In genomic region chr14:103521438-103521961, GRCh38 we compare ENCODE assay signal across 6 cellular contexts. TPM values are rescaled to one million over a fixed set of nuclear protein-coding genes. Genes with fewer than 3 reads are reported as not detected.
DNase-seq lines count a peak whose midpoint lies in the region; ATAC-seq, FAIRE-seq and TF ChIP-seq lines count a peak whose summit lies in the region.

No MANE protein-coding gene starts in this region.

- H3K4me1 Mint-ChIP-seq in activated B cell treated with CpG ODN at 0.5 μM for 24 hours (peaks cover 29% of the 10 kb centered on the region), mesothelial cell of epicardium (peaks cover 37% of the 10 kb centered on the region)

- H3K9me3 Mint-ChIP-seq in activated B cell treated with CpG ODN at 0.5 μM for 24 hours (no peaks in the 10 kb centered on the region), mesothelial cell of epicardium (no peaks in the 10 kb centered on the region)

- POLR2A ChIA-PET in activated B cell treated with CpG ODN at 0.5 μM for 24 hours (lab: Charles Lee): interaction anchor here (1.2 to 2.0 kb wide), 3 partner anchors 8 to 41 kb away, joined by 4 to 6 read pairs (median 4); partner anchors contain the start of genes BAG5, COA8 and TRMT61A

- H3K27me3 Mint-ChIP-seq in activated B cell treated with CpG ODN at 0.5 μM for 24 hours (no peaks in the 10 kb centered on the region), mesothelial cell of epicardium (ENCODE audit: low read depth) (peaks cover 44% of the 10 kb centered on the region)

- no peak overlapping the region for H3K27ac Mint-ChIP-seq in activated B cell treated with CpG ODN at 0.5 μM for 24 hours
- no peak overlapping the region for H3K27ac Mint-ChIP-seq in mesothelial cell of epicardium

- DNase-seq in activated B cell treated with CpG ODN at 0.5 μM for 24 hours: no peak
- DNase-seq in mesothelial cell of epicardium (ENCODE audit: low spot score in 2 of 2, unreplicated experiment in 2 of 2): no peak
- DNase-seq in D721Med (ENCODE audit: insufficient read length, low spot score): no peak
- DNase-seq in NK-92 treated with Interleukin-12 subunit alpha and Interleukin-12 subunit beta, amount 100 ng/mL, for 24 hours (lab: John Stamatoyannopoulos, UW): no peak

- ATAC-seq in GM18511 (IDR thresholded peaks at IDR 0.05; ENCODE audit: unreplicated experiment) (peak; percentile 8), activated B cell treated with CpG ODN at 0.5 μM for 24 hours (ENCODE audit: low read depth) (peak; percentile 8), GM18873 (IDR thresholded peaks at IDR 0.05; ENCODE audit: low FRiP score, unreplicated experiment) (no peak)

- intact Hi-C loops in activated B cell treated with CpG ODN at 0.5 μM for 24 hours (cut with micrococcal nuclease): loop anchor here (1.0 to 10.0 kb wide), 3 partner anchors 8 to 757 kb away; partner anchors contain the start of genes EIF5 and TRMT61A

- no peak for TF ChIP-seq CTCF in activated B cell treated with CpG ODN at 0.5 μM for 24 hours (IDR thresholded peaks at IDR 0.05)
- no peak for TF ChIP-seq CTCF in mesothelial cell of epicardium (IDR thresholded peaks at IDR 0.05; ENCODE audit: unreplicated experiment)
- no peak for TF ChIP-seq CTCF in D721Med (IDR thresholded peaks at IDR 0.05; ENCODE audit: insufficient read depth, missing control alignments)

- H3K36me3 Mint-ChIP-seq in activated B cell treated with CpG ODN at 0.5 μM for 24 hours (ENCODE audit: low read depth) (no peaks in the 10 kb centered on the region), mesothelial cell of epicardium (no peaks in the 10 kb centered on the region)

- FAIRE-seq in D721Med (lab: Jason Lieb, UNC): no peak

- CTCF ChIA-PET in activated B cell treated with CpG ODN at 0.5 μM for 24 hours (lab: Charles Lee): interaction anchor here (0.6 to 4.2 kb wide), 7 partner anchors 9 to 40 kb away, joined by 3 to 70 read pairs (median 4); no protein-coding TSS in a partner anchor

- H3K4me3 Mint-ChIP-seq in activated B cell treated with CpG ODN at 0.5 μM for 24 hours (no peak overlapping the region), mesothelial cell of epicardium (peak overlapping the region; percentile 62)

RNA-seq across cellular contexts. Expression of gene CKB, which starts 1.1 kb away (rescaled TPM):
- total RNA-seq in activated B cell treated with CpG ODN at 0.5 μM for 24 hours (8.6 and 12.0 TPM in 2 replicates), mesothelial cell of epicardium (50.6 to 56.7 TPM (median 53.3 TPM) in 3 replicates)

RNA-seq across cellular contexts. Expression of gene TRMT61A, which starts 7.5 kb away (rescaled TPM):
- total RNA-seq in activated B cell treated with CpG ODN at 0.5 μM for 24 hours: 19.4 and 21.8 TPM in 2 replicates
- total RNA-seq in mesothelial cell of epicardium: 8.7 to 9.5 TPM (median 9.5 TPM) in 3 replicates

RNA-seq across cellular contexts. Expression of gene BAG5, which starts 41.0 kb away (rescaled TPM):
- total RNA-seq in activated B cell treated with CpG ODN at 0.5 μM for 24 hours (26.9 and 28.8 TPM in 2 replicates), mesothelial cell of epicardium (21.8 to 23.5 TPM (median 22.2 TPM) in 3 replicates)

RNA-seq across cellular contexts. Expression of gene COA8, which starts 41.3 kb away (rescaled TPM):
- total RNA-seq in activated B cell treated with CpG ODN at 0.5 μM for 24 hours (28.4 and 28.8 TPM in 2 replicates), mesothelial cell of epicardium (35.4 to 38.8 TPM (median 36.0 TPM) in 3 replicates)
